ENCODE assay signal across 8 cellular contexts in the genomic region with DNA sequence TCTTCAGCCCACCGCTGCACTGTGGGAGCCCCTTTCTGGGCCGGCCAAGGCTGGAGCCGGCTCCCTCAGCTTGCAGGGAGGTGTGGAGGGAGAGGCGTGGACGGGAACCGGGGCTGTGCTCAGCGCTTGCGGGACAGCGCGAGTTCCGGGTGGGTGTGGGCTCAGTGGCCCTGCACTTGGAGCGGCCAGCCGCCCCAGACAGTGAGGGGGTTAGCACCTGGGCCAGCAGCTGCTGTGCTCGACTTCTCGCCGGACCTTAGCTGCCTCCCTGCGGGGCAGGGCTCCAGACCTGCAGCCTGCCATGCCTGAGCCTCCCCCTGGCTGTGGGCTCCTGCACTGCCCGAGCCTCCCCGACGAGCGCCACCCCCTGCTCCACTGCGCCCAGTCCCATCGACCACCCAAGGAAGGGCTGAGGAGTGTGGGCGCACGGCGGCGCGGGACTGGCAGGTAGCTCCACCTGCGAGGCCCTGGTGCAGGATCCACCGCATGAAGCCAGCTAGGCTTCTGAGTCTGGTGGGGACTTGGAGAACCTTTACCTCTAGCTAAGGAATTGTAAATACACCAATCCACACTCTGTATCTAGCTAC.
"Had no signal": no experiment of that assay in that cellular context is flagged by ENCODE, and none has a peak within 500 bp of the region (broad histone marks: within the 10 kb centered on the region; RNA-seq: fewer than 3 reads in every experiment).

No MANE protein-coding gene starts in this region.

- DNase-seq: GDM1, GF-D8 had no signal

- H3K4me3 ChIP-seq: GM12878 had no signal

- ATAC-seq: GM12878 had no signal

- FAIRE-seq: G401.6, GM12878, GM12891, GM12892, GM18507, GM19239 had no signal
